In genomic region chr6:37027036-37027720, GRCh38 we compare ENCODE assay signal across 21 cellular contexts. TPM values are rescaled to one million over a fixed set of nuclear protein-coding genes. Genes with fewer than 3 reads are reported as not detected.
DNase-seq lines count a peak whose midpoint lies in the region; ATAC-seq and TF ChIP-seq lines count a peak whose summit lies in the region.
"Had no signal": no experiment of that assay in that cellular context is flagged by ENCODE, and none has a peak within 500 bp of the region (broad histone marks: within the 10 kb centered on the region; RNA-seq: fewer than 3 reads in every experiment).

No MANE protein-coding gene starts in this region.

- peaks cover 76% of the 10 kb centered on the region for H3K4me1 Mint-ChIP-seq in activated CD8-positive, alpha-beta memory T cell treated with anti-CD3 and anti-CD28 coated beads, Interleukin-2, amount 10 ng/mL, durations not matched to agents 7 days and 5 days
- peaks cover 47% of the 10 kb centered on the region for H3K4me1 Mint-ChIP-seq in activated T-helper 17 cell treated with anti-CD3 and anti-CD28 coated beads, Interleukin-2, amount 50 U/mL, for 72 hours

- H3K27me3 Mint-ChIP-seq in activated CD8-positive, alpha-beta memory T cell treated with anti-CD3 and anti-CD28 coated beads, Interleukin-2, amount 10 ng/mL, durations not matched to agents 7 days and 5 days = no peaks in the 10 kb centered on the region
- no peaks in the 10 kb centered on the region for H3K27me3 Mint-ChIP-seq in activated T-helper 17 cell treated with anti-CD3 and anti-CD28 coated beads, Interleukin-2, amount 50 U/mL, for 72 hours
- H3K27me3 Mint-ChIP-seq: CD4-positive, alpha-beta T cell had no signal

- in situ Hi-C loops in IMR-90 (cut with MboI; ENCODE audit: low sequenced_read_pairs) = no loop called here

- no peaks in the 10 kb centered on the region for H3K79me1 ChIP-seq in IMR-90 (ENCODE audit: low read depth in 1 of 2, low read length in 2 of 2)

- H4K91ac ChIP-seq in IMR-90 (ENCODE audit: insufficient read depth, low read depth, low read length) = no peak overlapping the region

- no peak overlapping the region for H2BK15ac ChIP-seq in IMR-90 (ENCODE audit: low read depth, low read length)

- no peaks in the 10 kb centered on the region; the same call in 1 of the 2 replicates for H3K27me3 ChIP-seq in IMR-90 (ENCODE audit: control insufficient read depth, insufficient read depth, low read length)

- peak overlapping the region; percentile 56 for H2AFZ ChIP-seq in IMR-90 (replicated peaks; ENCODE audit: low read length, poor library complexity)

- H2BK20ac ChIP-seq in IMR-90 (ENCODE audit: low read depth, low read length) = no peak overlapping the region

- CTCF ChIA-PET in activated CD8-positive, alpha-beta memory T cell treated with anti-CD3 and anti-CD28 coated beads, Interleukin-2, amount 10 ng/mL, durations not matched to agents 7 days and 5 days (lab: Charles Lee) = interaction anchor here (2.9 to 20.7 kb wide), 4 partner anchors 9 to 180 kb away, joined by 17 to 899 read pairs (median 517); partner anchors contain the start of gene PIM1
- CTCF ChIA-PET in IMR-90 (lab: Yijun Ruan, JAX) = interaction anchor here (1.0 kb wide), 1 partner anchor 9 kb away, joined by 4 read pairs; no protein-coding TSS in a partner anchor

- H4K5ac ChIP-seq in IMR-90 (ENCODE audit: low read depth, low read length) = no peak overlapping the region

- no peaks in the 10 kb centered on the region for H4K20me1 ChIP-seq in IMR-90 (ENCODE audit: insufficient read depth, low read length)

- no peak overlapping the region for H2AK5ac ChIP-seq in IMR-90 (ENCODE audit: low read depth, low read length)

- H4K8ac ChIP-seq in IMR-90 (ENCODE audit: low read depth in 2 of 2, low read length in 2 of 2) = no peak overlapping the region

- no peak for TF ChIP-seq POLR2A in IMR-90 (IDR thresholded peaks at IDR 0.05; ENCODE audit: low read depth, low read length)

- no peak for TF ChIP-seq RAD21 in IMR-90 (IDR thresholded peaks at IDR 0.05; ENCODE audit: low read length)

- no peak overlapping the region for H3K9ac ChIP-seq in IMR-90 (ENCODE audit: low read depth, low read length)

- no peak overlapping the region for H3K18ac ChIP-seq in IMR-90 (ENCODE audit: low read depth, low read length)

- H3K4me3 Mint-ChIP-seq in activated CD8-positive, alpha-beta memory T cell treated with anti-CD3 and anti-CD28 coated beads, Interleukin-2, amount 10 ng/mL, durations not matched to agents 7 days and 5 days = no peak overlapping the region
- no peak overlapping the region for H3K4me3 Mint-ChIP-seq in activated T-helper 17 cell treated with anti-CD3 and anti-CD28 coated beads, Interleukin-2, amount 50 U/mL, for 72 hours
- H3K4me3 Mint-ChIP-seq: CD4-positive, alpha-beta T cell had no signal

- peaks cover 3% of the 10 kb centered on the region for H3K9me3 Mint-ChIP-seq in activated CD8-positive, alpha-beta memory T cell treated with anti-CD3 and anti-CD28 coated beads, Interleukin-2, amount 10 ng/mL, durations not matched to agents 7 days and 5 days (ENCODE audit: low read depth)
- peaks cover 3% of the 10 kb centered on the region for H3K9me3 Mint-ChIP-seq in activated T-helper 17 cell treated with anti-CD3 and anti-CD28 coated beads, Interleukin-2, amount 50 U/mL, for 72 hours

- H2AK9ac ChIP-seq in IMR-90 (replicated peaks; ENCODE audit: low read depth, low read length, poor library complexity) = peak overlapping the region; percentile 50

- no peak overlapping the region for H3K27ac ChIP-seq in IMR-90 (ENCODE audit: insufficient read depth, low read length)

- POLR2A ChIA-PET in IMR-90 (lab: Charles Lee; ENCODE audit: unreplicated experiment) = no interaction called here

- H3K4ac ChIP-seq in IMR-90 (ENCODE audit: low read depth, low read length) = no peak overlapping the region

- TF ChIP-seq CTCF in IMR-90 (conservative IDR thresholded peaks at IDR 0.05; ENCODE audit: low read depth, low read length) = no peak

- no peaks in the 10 kb centered on the region for H3K36me3 ChIP-seq in IMR-90 (ENCODE audit: control insufficient read depth, insufficient read depth, low read length)

- H3K23ac ChIP-seq in IMR-90 (ENCODE audit: low read depth, low read length) = no peak overlapping the region

- no peak overlapping the region for H3K4me2 ChIP-seq in IMR-90 (ENCODE audit: low read depth, low read length)

- intact Hi-C loops in IMR-90 (cut with micrococcal nuclease) = no loop called here

- H3K14ac ChIP-seq in IMR-90 (replicated peaks; ENCODE audit: low read depth, low read length) = no peak overlapping the region

- peak overlapping the region; percentile 72 for H3K27ac Mint-ChIP-seq in activated CD8-positive, alpha-beta memory T cell treated with anti-CD3 and anti-CD28 coated beads, Interleukin-2, amount 10 ng/mL, durations not matched to agents 7 days and 5 days
- H3K27ac Mint-ChIP-seq in activated T-helper 17 cell treated with anti-CD3 and anti-CD28 coated beads, Interleukin-2, amount 50 U/mL, for 72 hours = peak overlapping the region; percentile 96
- H3K27ac Mint-ChIP-seq: CD4-positive, alpha-beta T cell had no signal

- peaks cover 44% of the 10 kb centered on the region for H3K36me3 Mint-ChIP-seq in activated CD8-positive, alpha-beta memory T cell treated with anti-CD3 and anti-CD28 coated beads, Interleukin-2, amount 10 ng/mL, durations not matched to agents 7 days and 5 days
- peaks cover 9% of the 10 kb centered on the region for H3K36me3 Mint-ChIP-seq in activated T-helper 17 cell treated with anti-CD3 and anti-CD28 coated beads, Interleukin-2, amount 50 U/mL, for 72 hours (ENCODE audit: low read depth)

- dilution Hi-C loops in IMR-90 (cut with HindIII; ENCODE audit: low sequenced_read_pairs, unreplicated experiment) = no loop called here

- WGBS in IMR-90 (ENCODE audit: extremely low coverage in 2 of 2, insufficient read length in 1 of 2), 2 experiments = 82% methylated on average over 5 of the region's 15 CpGs; no CpG with 5 or more reads in 1 of the 2 experiments

- no peak overlapping the region for H3K56ac ChIP-seq in IMR-90 (ENCODE audit: extremely low read depth, insufficient read depth, low read length)

- no peaks in the 10 kb centered on the region for H3K9me1 ChIP-seq in IMR-90 (ENCODE audit: insufficient read depth, low read length)

- no peak for ATAC-seq in activated CD8-positive, alpha-beta memory T cell treated with anti-CD3 and anti-CD28 coated beads, Interleukin-2, amount 10 ng/mL, durations not matched to agents 7 days and 5 days
- no peak for ATAC-seq in IMR-90 (ENCODE audit: low read depth)
- ATAC-seq in activated T-helper 17 cell treated with anti-CD3 and anti-CD28 coated beads, Interleukin-2, amount 50 U/mL, for 72 hours (replicated peaks) = no peak
- no peak for ATAC-seq in HG03520 (IDR thresholded peaks at IDR 0.05; ENCODE audit: unreplicated experiment)
- ATAC-seq: GM12878, Right ventricle myocardium inferior had no signal

- no peaks in the 10 kb centered on the region for H3K4me1 ChIP-seq in IMR-90 (ENCODE audit: control insufficient read depth, insufficient read depth, low read length)

- no peak overlapping the region for H2BK120ac ChIP-seq in IMR-90 (ENCODE audit: low read depth, low read length)

- no TSS peak for BruUV-seq in IMR-90 (replicated peaks; lab: Mats Ljungman, UMichigan)

- no peak overlapping the region for H3K4me3 ChIP-seq in IMR-90 (ENCODE audit: insufficient read depth, low read depth, low read length)
- H3K4me3 ChIP-seq: GM12878 had no signal

- no peak for DNase-seq in activated CD8-positive, alpha-beta memory T cell treated with anti-CD3 and anti-CD28 coated beads, Interleukin-2, amount 10 ng/mL, durations not matched to agents 7 days and 5 days
- DNase-seq in activated CD8-positive, alpha-beta memory T cell treated with anti-CD3 and anti-CD28 coated beads, Interleukin-2, amount 50 U/mL, for 48 hours = no peak
- DNase-seq in IMR-90 = no peak
- DNase-seq in myocyte (ENCODE audit: low read depth) = peak; percentile 27
- no peak for DNase-seq in stimulated activated naive CD4-positive, alpha-beta T cell (lab: John Stamatoyannopoulos, UW)
- no peak for DNase-seq in NCI-H2081 treated with DMSO at 0.1 percent for 48 hours (lab: John Stamatoyannopoulos, UW)
- DNase-seq: AML-193; Calu3; CD4-positive, alpha-beta T cell; HCEC 1CT; KBM-7; NCI-H1092; NCI-H187; NCI-H2171; NCI-H446 treated with DMSO at 0.1 percent for 48 hours; NCI-H748 treated with DMSO at 0.1 percent for 48 hours had no signal

- no peaks in the 10 kb centered on the region for H3K9me3 ChIP-seq in IMR-90 (ENCODE audit: control insufficient read depth, insufficient read depth, low read length)

- H2BK5ac ChIP-seq in IMR-90 (ENCODE audit: low read depth, low read length, poor library complexity, severe bottlenecking) = no peak overlapping the region

TF ChIP-seq in IMR-90, 13 proteins besides CTCF, POLR2A, EP300 and RAD21:
- TF ChIP-seq MXI1 (IDR thresholded peaks at IDR 0.05; ENCODE audit: borderline replicate concordance, low read depth, low read length) = no peak
- TF ChIP-seq CHD1 (IDR thresholded peaks at IDR 0.05; ENCODE audit: low read depth, low read length) = no peak
- no peak for TF ChIP-seq NFE2L2 (IDR thresholded peaks at IDR 0.05; ENCODE audit: low read depth, low read length)

RNA-seq across cellular contexts. Expression of gene FGD2, which starts 21.7 kb away (rescaled TPM):
- 10 to 100 TPM; 15.6 to 26.3 TPM for total RNA-seq in activated CD8-positive, alpha-beta memory T cell treated with anti-CD3 and anti-CD28 coated beads, Interleukin-2, amount 10 ng/mL, durations not matched to agents 7 days and 5 days
- total RNA-seq in IMR-90 (2012; rRNA removed) = not detected in 2 replicates
- polyA plus RNA-seq in IMR-90 (2012; rRNA removed) = 0.07 TPM in 1 of 2 replicates, not detected in the other
- polyA plus RNA-seq in IMR-90 (2012; cell fraction: cytosol; rRNA removed) = not detected in 2 replicates
- polyA plus RNA-seq in IMR-90 (2012; cell fraction: nucleus; rRNA removed; ENCODE audit: low replicate concordance) = 0.08 and 0.11 TPM in 2 replicates
- 1 to 10 TPM; 5.3 to 8.3 TPM for total RNA-seq in activated T-helper 17 cell treated with anti-CD3 and anti-CD28 coated beads, Interleukin-2, amount 50 U/mL, for 72 hours
- not detected in 2 replicates for total RNA-seq in myocyte
- polyA plus RNA-seq in myocyte (2012) = not detected
- total RNA-seq: M059J had no signal

RNA-seq across cellular contexts. Expression of gene MTCH1, which starts 41.2 kb away (rescaled TPM):
- 100 to 1,000 TPM; 125 to 167 TPM for total RNA-seq in activated CD8-positive, alpha-beta memory T cell treated with anti-CD3 and anti-CD28 coated beads, Interleukin-2, amount 10 ng/mL, durations not matched to agents 7 days and 5 days
- total RNA-seq in IMR-90 (2012; rRNA removed) (249 and 263 TPM in 2 replicates), myocyte (138 and 183 TPM in 2 replicates)
- 210 and 215 TPM in 2 replicates for polyA plus RNA-seq in IMR-90 (2012; rRNA removed)
- polyA plus RNA-seq in IMR-90 (2012; cell fraction: cytosol; rRNA removed) = 227 and 248 TPM in 2 replicates
- polyA plus RNA-seq in IMR-90 (2012; cell fraction: nucleus; rRNA removed; ENCODE audit: low replicate concordance) = 253 and 276 TPM in 2 replicates
- 100 to 1,000 TPM in 1 of 2 donors, 10 to 100 TPM in 1; 97.9 to 133 TPM for total RNA-seq in activated T-helper 17 cell treated with anti-CD3 and anti-CD28 coated beads, Interleukin-2, amount 50 U/mL, for 72 hours
- polyA plus RNA-seq in myocyte (2012) = 171 TPM
